Comparison of ENCODE assay signal across 9 cellular contexts in genomic region chr5:14449052-14449661, GRCh38.
A peak's percentile ranks its signal among the peaks of the same experiment; 100 is the strongest.
DNase-seq lines count a peak whose midpoint lies in the region; ATAC-seq and TF ChIP-seq lines count a peak whose summit lies in the region.
"Had no signal": no experiment of that assay in that cellular context is flagged by ENCODE, and none has a peak within 500 bp of the region (broad histone marks: within the 10 kb centered on the region; RNA-seq: fewer than 3 reads in every experiment).

No MANE protein-coding gene starts in this region.

- peak; percentile 31 for ATAC-seq in left ventricle myocardium superior
- ATAC-seq in stimulated activated memory B cell treated with anti-CD40 and anti-IgM and Interleukin-4, amounts not matched to agents 10 μg/mL and 1 μg/mL and 100 μg/mL, for 72 hours: no peak
- ATAC-seq in HG02981 (IDR thresholded peaks at IDR 0.05; ENCODE audit: unreplicated experiment): no peak
- no peak for ATAC-seq in HG02763 (IDR thresholded peaks at IDR 0.05; ENCODE audit: unreplicated experiment)
- no peak for ATAC-seq in GM19455 (IDR thresholded peaks at IDR 0.05; ENCODE audit: unreplicated experiment)

- intact Hi-C loops in left ventricle myocardium superior (cut with micrococcal nuclease): no loop called here

- H3K4me1 ChIP-seq in HEK293 (ENCODE audit: control insufficient read depth, insufficient read depth, low read length): peaks cover 42% of the 10 kb centered on the region

- no peaks in the 10 kb centered on the region for H3K9me3 ChIP-seq in HEK293 (ENCODE audit: control insufficient read depth, insufficient read depth, low read depth, low read length)

- no peak overlapping the region for H3K4me3 ChIP-seq in HEK293 (ENCODE audit: low read depth, low read length)

- POLR2A ChIA-PET in HEK293 (lab: Yijun Ruan, JAX): interaction anchor here (0.6 kb wide), 1 partner anchor 8 kb away, joined by 3 read pairs; no protein-coding TSS in a partner anchor

- H3K36me3 ChIP-seq in HEK293 (ENCODE audit: control insufficient read depth in 2 of 2, insufficient read depth in 1 of 2, low read length in 2 of 2): peaks cover 0 to 11% of the 10 kb centered on the region in 2 experiments; a peak in 1 of 3 replicates
- H3K36me3 ChIP-seq: WERI-Rb-1 had no signal

- CTCF ChIA-PET in HEK293 (lab: Yijun Ruan, JAX): interaction anchor here (0.7 kb wide), 1 partner anchor 199 kb away, joined by 3 read pairs; no protein-coding TSS in a partner anchor

- H3K36me3 Mint-ChIP-seq in stimulated activated memory B cell treated with anti-CD40 and anti-IgM and Interleukin-4, amounts not matched to agents 10 μg/mL and 1 μg/mL and 100 μg/mL, for 72 hours: peaks cover 34% of the 10 kb centered on the region

- H3K27me3 Mint-ChIP-seq in stimulated activated memory B cell treated with anti-CD40 and anti-IgM and Interleukin-4, amounts not matched to agents 10 μg/mL and 1 μg/mL and 100 μg/mL, for 72 hours: no peaks in the 10 kb centered on the region

- no peaks in the 10 kb centered on the region for H3K9me3 Mint-ChIP-seq in stimulated activated memory B cell treated with anti-CD40 and anti-IgM and Interleukin-4, amounts not matched to agents 10 μg/mL and 1 μg/mL and 100 μg/mL, for 72 hours

- DNase-seq in amniotic epithelial cell (ENCODE audit: low read depth) (peak; percentile 77), left ventricle myocardium superior (no peak), COR-L47 (lab: John Stamatoyannopoulos, UW) (no peak)
- DNase-seq: WERI-Rb-1 had no signal

- TF ChIP-seq CTCF in HEK293 (tag by site-specific recombination; IDR thresholded peaks at IDR 0.05): no peak

- peak overlapping the region; percentile 91 for H3K27ac ChIP-seq in HEK293 (ENCODE audit: extremely low read depth, low read depth, low read length)
- H3K27ac ChIP-seq: WERI-Rb-1 had no signal

- peak overlapping the region; percentile 85 for H3K27ac Mint-ChIP-seq in stimulated activated memory B cell treated with anti-CD40 and anti-IgM and Interleukin-4, amounts not matched to agents 10 μg/mL and 1 μg/mL and 100 μg/mL, for 72 hours

- H3K4me3 Mint-ChIP-seq in stimulated activated memory B cell treated with anti-CD40 and anti-IgM and Interleukin-4, amounts not matched to agents 10 μg/mL and 1 μg/mL and 100 μg/mL, for 72 hours: no peak overlapping the region

- peaks cover 13% of the 10 kb centered on the region for H3K4me1 Mint-ChIP-seq in stimulated activated memory B cell treated with anti-CD40 and anti-IgM and Interleukin-4, amounts not matched to agents 10 μg/mL and 1 μg/mL and 100 μg/mL, for 72 hours

TF ChIP-seq in HEK293, 187 proteins besides CTCF, POLR2A, EP300 and RAD21 (continues in another document):
- TF ChIP-seq EGR2 (tag by site-specific recombination; IDR thresholded peaks at IDR 0.05; ENCODE audit: low read depth) (peak; percentile 85), ZNF561 (tag by site-specific recombination; IDR thresholded peaks at IDR 0.05; ENCODE audit: borderline replicate concordance) (peak; percentile 84), ZNF600 (tag by site-specific recombination; IDR thresholded peaks at IDR 0.05) (peak; percentile 73), ZNF266 (tag by site-specific recombination; IDR thresholded peaks at IDR 0.05; ENCODE audit: low read depth) (no peak), PRDM4 (tag by site-specific recombination; IDR thresholded peaks at IDR 0.05) (peak; percentile 11; the same call in 1 of the 2 replicates), ZNF398 (tag by site-specific recombination; IDR thresholded peaks at IDR 0.05) (no peak), ZBTB44 (tag by site-specific recombination; IDR thresholded peaks at IDR 0.05) (no peak), ZSCAN30 (tag by site-specific recombination; IDR thresholded peaks at IDR 0.05) (peak; percentile 75; the same call in 1 of the 2 replicates), ZNF664 (tag by site-specific recombination; IDR thresholded peaks at IDR 0.05) (no peak), ZFHX2 (tag by site-specific recombination; conservative IDR thresholded peaks at IDR 0.05) (peak; percentile 87), ZNF16 (tag by site-specific recombination; IDR thresholded peaks at IDR 0.05; ENCODE audit: low read depth) (no peak), ZNF416 (tag by site-specific recombination; IDR thresholded peaks at IDR 0.05) (no peak), ZNF555 (tag by site-specific recombination; conservative IDR thresholded peaks at IDR 0.05) (no peak), ZNF169 (tag by site-specific recombination; IDR thresholded peaks at IDR 0.05) (no peak), ZNF660 (tag by site-specific recombination; IDR thresholded peaks at IDR 0.05) (no peak), ZNF585B (tag by site-specific recombination; IDR thresholded peaks at IDR 0.05) (no peak), BCL11A (tag by site-specific recombination; IDR thresholded peaks at IDR 0.05; ENCODE audit: low read depth) (no peak), ZNF701 (tag by site-specific recombination; IDR thresholded peaks at IDR 0.05) (no peak), ZNF18 (tag by site-specific recombination; IDR thresholded peaks at IDR 0.05) (peak; percentile 60; the same call in 1 of the 2 replicates), HOXD13 (CRISPR knock-in tag; IDR thresholded peaks at IDR 0.05; ENCODE audit: borderline replicate concordance) (no peak), ZNF624 (tag by site-specific recombination; IDR thresholded peaks at IDR 0.05) (no peak), ZNF404 (tag by site-specific recombination; IDR thresholded peaks at IDR 0.05) (no peak)
- TF ChIP-seq, protein P1, sequence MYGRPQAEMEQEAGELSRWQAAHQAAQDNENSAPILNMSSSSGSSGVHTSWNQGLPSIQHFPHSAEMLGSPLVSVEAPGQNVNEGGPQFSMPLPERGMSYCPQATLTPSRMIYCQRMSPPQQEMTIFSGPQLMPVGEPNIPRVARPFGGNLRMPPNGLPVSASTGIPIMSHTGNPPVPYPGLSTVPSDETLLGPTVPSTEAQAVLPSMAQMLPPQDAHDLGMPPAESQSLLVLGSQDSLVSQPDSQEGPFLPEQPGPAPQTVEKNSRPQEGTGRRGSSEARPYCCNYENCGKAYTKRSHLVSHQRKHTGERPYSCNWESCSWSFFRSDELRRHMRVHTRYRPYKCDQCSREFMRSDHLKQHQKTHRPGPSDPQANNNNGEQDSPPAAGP (tag by site-specific recombination; IDR thresholded peaks at IDR 0.05): no peak
